In the genomic region with DNA sequence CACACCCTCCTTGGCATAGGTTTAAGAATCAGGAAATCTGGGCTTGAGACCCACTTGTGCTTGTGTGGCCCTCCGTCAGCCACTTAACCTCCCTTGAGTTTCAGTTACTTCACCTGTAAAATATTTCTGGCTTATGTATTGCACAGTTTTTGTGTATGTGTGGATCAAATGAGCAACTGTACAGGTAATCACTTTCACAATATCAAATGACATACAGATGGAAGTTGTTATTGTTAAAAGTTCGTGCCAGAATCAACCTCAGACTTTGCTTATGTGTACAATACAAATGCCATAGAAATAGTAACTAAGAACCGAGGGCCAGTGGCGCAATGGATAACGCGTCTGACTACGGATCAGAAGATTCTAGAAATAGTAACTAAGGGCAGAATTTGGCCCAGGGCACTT, we compare ENCODE assay signal across 15 cellular contexts.
A peak's percentile ranks its signal among the peaks of the same experiment; 100 is the strongest.
DNase-seq lines count a peak whose midpoint lies in the region; ATAC-seq and TF ChIP-seq lines count a peak whose summit lies in the region.
"Had no signal": no experiment of that assay in that cellular context is flagged by ENCODE, and none has a peak within 500 bp of the region (broad histone marks: within the 10 kb centered on the region; RNA-seq: fewer than 3 reads in every experiment).

No MANE protein-coding gene starts in this region.

- intact Hi-C loops in mucosa of descending colon (cut with DNase I, micrococcal nuclease) = no loop called here

- TF ChIP-seq CTCF in mucosa of descending colon (IDR thresholded peaks at IDR 0.05) = no peak
- no peak for TF ChIP-seq CTCF in brain microvascular endothelial cell (IDR thresholded peaks at IDR 0.05; ENCODE audit: low read depth, low read length, missing control alignments)

- H3K27me3 ChIP-seq in brain microvascular endothelial cell (replicated peaks) = no peaks in the 10 kb centered on the region
- H3K27me3 ChIP-seq: BE2C, cardiac muscle cell, MG63 had no signal

- peak; percentile 62 for ATAC-seq in mucosa of descending colon
- ATAC-seq: GM23338 had no signal

- H3K27ac ChIP-seq in epithelial cell of prostate = peak overlapping the region; percentile 51
- no peak overlapping the region for H3K27ac ChIP-seq in brain microvascular endothelial cell

- H3K36me3 ChIP-seq in mucosa of descending colon (ENCODE audit: low read depth) = no peaks in the 10 kb centered on the region
- H3K36me3 ChIP-seq in brain microvascular endothelial cell (replicated peaks) = no peaks in the 10 kb centered on the region
- H3K36me3 ChIP-seq: BE2C, cardiac muscle cell, MG63 had no signal

- no peaks in the 10 kb centered on the region for H3K9me3 ChIP-seq in mucosa of descending colon
- H3K9me3 ChIP-seq: BE2C, MG63 had no signal

- in situ Hi-C loops in brain microvascular endothelial cell (cut with HindIII; ENCODE audit: low pct_ligation_motif_present, low sequenced_read_pairs) = no loop called here

- peaks cover 8% of the 10 kb centered on the region for H3K4me1 ChIP-seq in mucosa of descending colon (ENCODE audit: low read depth)
- H3K4me1 ChIP-seq: BE2C had no signal

- H3K4me3 ChIP-seq in mucosa of descending colon (no peak overlapping the region), brain microvascular endothelial cell (ENCODE audit: low read depth, low read length) (no peak overlapping the region)
- H3K4me3 ChIP-seq: cardiac muscle cell, GM23338, MG63 had no signal

- peak; percentile 26 for DNase-seq in AG08396 (ENCODE audit: low spot score)
- DNase-seq in NCI-H2171 treated with DMSO at 0.1 percent for 48 hours (lab: John Stamatoyannopoulos, UW) = peak; percentile 56
- peak; percentile 84 for DNase-seq in epithelial cell of prostate (ENCODE audit: low read depth, low spot score)
- DNase-seq in mucosa of descending colon = peak in 1 of 3 donors; percentile 33
- DNase-seq in NCI-H1105 treated with DMSO at 0.1 percent for 48 hours (lab: John Stamatoyannopoulos, UW) = no peak
- DNase-seq in NCI-H146 treated with DMSO at 0.1 percent for 48 hours (lab: John Stamatoyannopoulos, UW; ENCODE audit: unreplicated experiment) = no peak
- no peak for DNase-seq in brain microvascular endothelial cell
- no peak for DNase-seq in NCI-H69 (lab: John Stamatoyannopoulos, UW)
- DNase-seq: activated naive CD4-positive, alpha-beta T cell treated with anti-CD3 and anti-CD28 coated beads for 36 hours; BE2C; DND-41; MG63; stimulated activated CD8-positive, alpha-beta memory T cell treated with anti-CD3 and anti-CD28 coated beads, Interleukin-4, amount 100 ng/mL, for 48 hours had no signal

Comparison
In these comparisons a context has a peak if more than half of its experiments do, and no peak if none do; other contexts are left out.
1. DNase-seq: peak in AG08396 (single experiment), NCI-H2171 treated with DMSO at 0.1 percent for 48 hours (single experiment) and epithelial cell of prostate (single experiment); none in NCI-H1105 treated with DMSO at 0.1 percent for 48 hours (single experiment), NCI-H146 treated with DMSO at 0.1 percent for 48 hours (single experiment), brain microvascular endothelial cell (single experiment) and NCI-H69 (single experiment).